Comparison of ENCODE assay signal across 26 cellular contexts in the genomic region with DNA sequence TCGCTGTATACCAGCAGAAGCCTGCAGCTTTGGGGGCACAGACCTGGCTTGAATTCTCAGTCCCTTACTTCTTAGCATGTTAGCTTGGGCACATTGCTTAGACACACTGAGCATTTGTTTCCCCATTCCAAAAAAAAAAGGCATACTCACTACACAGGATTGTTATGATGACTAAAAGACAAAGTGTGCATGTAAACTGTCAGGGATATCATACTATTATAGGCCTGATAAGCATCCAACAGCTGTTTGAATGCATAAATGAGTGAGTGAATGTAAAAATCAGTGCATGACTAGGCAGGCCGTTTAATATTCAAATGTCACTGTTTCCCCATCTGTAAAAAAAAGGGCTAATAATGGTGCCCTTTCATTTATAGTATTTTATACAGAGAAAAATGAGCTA. TPM values are rescaled to one million over a fixed set of nuclear protein-coding genes. Genes with fewer than 3 reads are reported as not detected.
"Had no signal": no experiment of that assay in that cellular context is flagged by ENCODE, and none has a peak within 500 bp of the region (broad histone marks: within the 10 kb centered on the region; RNA-seq: fewer than 3 reads in every experiment).

No MANE protein-coding gene starts in this region.

- ATAC-seq: HepG2, Panc1, PC-3, Right ventricle myocardium inferior, SK-N-SH treated with all-trans-retinoic acid at 6 μM for 48 hours had no signal

- H3K4me3 ChIP-seq: SJCRH30 had no signal

- DNase-seq: IMR-90; Karpas-422; KG1; MV-4-11; NCI-H1048; NCI-H1105; NCI-H1417; NCI-H1436 treated with DMSO at 0.1 percent for 48 hours; NCI-H1694; NCI-H187 treated with DMSO at 0.1 percent for 48 hours; NCI-H2029 treated with DMSO at 0.1 percent for 48 hours; NCI-H2171 treated with DMSO at 0.1 percent for 48 hours; NCI-H345; NCI-H446 treated with DMSO at 0.1 percent for 48 hours; NCI-H69; NCI-H774; NK-92 treated with Interleukin-12 subunit alpha and Interleukin-12 subunit beta, amount 100 ng/mL, for 24 hours; SHP77 treated with DMSO at 0.1 percent for 48 hours; SJCRH30 had no signal

RNA-seq across cellular contexts. Expression of gene BARX2, which starts 26.5 kb away (rescaled TPM):
- total RNA-seq: HepG2, HT1080, IMR-90, Right ventricle myocardium inferior, RPMI7951 had no signal
